9 cellular contexts compared by ENCODE assay signal in genomic region chr17:69654981-69655581, GRCh38.
DNase-seq lines count a peak whose midpoint lies in the region; ATAC-seq and TF ChIP-seq lines count a peak whose summit lies in the region.
"Had no signal": no experiment of that assay in that cellular context is flagged by ENCODE, and none has a peak within 500 bp of the region (broad histone marks: within the 10 kb centered on the region; RNA-seq: fewer than 3 reads in every experiment).

No MANE protein-coding gene starts in this region.

- ATAC-seq in GM19455 (IDR thresholded peaks at IDR 0.05; ENCODE audit: unreplicated experiment) (no peak), HG03432 (IDR thresholded peaks at IDR 0.05; ENCODE audit: unreplicated experiment) (no peak)

- H3K4me3 ChIP-seq in AG04450 (ENCODE audit: low read depth, low read length) (no peak overlapping the region), kidney epithelial cell (ENCODE audit: low read depth, low read length) (no peak overlapping the region)
- H3K4me3 ChIP-seq: SJSA1 had no signal

- no peak for TF ChIP-seq CTCF in AG04450 (IDR thresholded peaks at IDR 0.05; ENCODE audit: low read depth, low read length)
- TF ChIP-seq CTCF in kidney epithelial cell (IDR thresholded peaks at IDR 0.05; ENCODE audit: insufficient read depth, low read length, poor library complexity, severe bottlenecking), result no peak

- no peaks in the 10 kb centered on the region for H3K36me3 ChIP-seq in kidney epithelial cell (ENCODE audit: control insufficient read depth, insufficient read depth, low read length)
- H3K36me3 ChIP-seq: SJSA1 had no signal

- CTCF ChIA-PET in AG04450 (lab: Charles Lee), result interaction anchor here (1.3 to 1.9 kb wide), 2 partner anchors 48 to 129 kb away, joined by 4 to 11 read pairs; no protein-coding TSS in a partner anchor

- H3K27me3 ChIP-seq in AG04450 (ENCODE audit: control insufficient read depth, insufficient read depth, low read length), result peaks cover 4% of the 10 kb centered on the region
- no peaks in the 10 kb centered on the region for H3K27me3 ChIP-seq in kidney epithelial cell (ENCODE audit: control insufficient read depth, insufficient read depth, low read length)
- H3K27me3 ChIP-seq: SJSA1 had no signal

- DNase-seq in AG04450 (ENCODE audit: low read depth, low spot score) (peak; percentile 83), HK-2 (ENCODE audit: unreplicated experiment) (peak; percentile 8), amniotic epithelial cell (ENCODE audit: low read depth) (peak; percentile 90), kidney epithelial cell (ENCODE audit: low read depth) (peak; percentile 55), iPS-NIHi7 (ENCODE audit: extremely low spot score) (no peak)
- no peak for DNase-seq in activated CD8-positive, alpha-beta memory T cell treated with anti-CD3 and anti-CD28 coated beads, Interleukin-2, amount 50 U/mL, for 48 hours

- POLR2A ChIA-PET in AG04450 (lab: Yijun Ruan, JAX), result interaction anchor here (0.6 to 1.8 kb wide), 8 partner anchors 46 to 483 kb away, joined by 4 to 8 read pairs (median 5); no protein-coding TSS in a partner anchor

- H3K9me3 ChIP-seq in AG04450 (ENCODE audit: control insufficient read depth, insufficient read depth, low read length), result peaks cover 3% of the 10 kb centered on the region; the same call in 1 of the 2 replicates

- H3K27ac ChIP-seq in AG04450 (ENCODE audit: low read depth, low read length), result peak overlapping the region; percentile 40
- H3K27ac ChIP-seq: SJSA1 had no signal

Comparison
In these comparisons a context has a peak if more than half of its experiments do, and no peak if none do; other contexts are left out.
1. DNase-seq: peak in AG04450 (single experiment), HK-2 (single experiment), amniotic epithelial cell (single experiment) and kidney epithelial cell (single experiment); none in iPS-NIHi7 (single experiment) and activated CD8-positive, alpha-beta memory T cell treated with anti-CD3 and anti-CD28 coated beads, Interleukin-2, amount 50 U/mL, for 48 hours (single experiment).